Comparison of ENCODE assay signal across 18 cellular contexts in the genomic region with DNA sequence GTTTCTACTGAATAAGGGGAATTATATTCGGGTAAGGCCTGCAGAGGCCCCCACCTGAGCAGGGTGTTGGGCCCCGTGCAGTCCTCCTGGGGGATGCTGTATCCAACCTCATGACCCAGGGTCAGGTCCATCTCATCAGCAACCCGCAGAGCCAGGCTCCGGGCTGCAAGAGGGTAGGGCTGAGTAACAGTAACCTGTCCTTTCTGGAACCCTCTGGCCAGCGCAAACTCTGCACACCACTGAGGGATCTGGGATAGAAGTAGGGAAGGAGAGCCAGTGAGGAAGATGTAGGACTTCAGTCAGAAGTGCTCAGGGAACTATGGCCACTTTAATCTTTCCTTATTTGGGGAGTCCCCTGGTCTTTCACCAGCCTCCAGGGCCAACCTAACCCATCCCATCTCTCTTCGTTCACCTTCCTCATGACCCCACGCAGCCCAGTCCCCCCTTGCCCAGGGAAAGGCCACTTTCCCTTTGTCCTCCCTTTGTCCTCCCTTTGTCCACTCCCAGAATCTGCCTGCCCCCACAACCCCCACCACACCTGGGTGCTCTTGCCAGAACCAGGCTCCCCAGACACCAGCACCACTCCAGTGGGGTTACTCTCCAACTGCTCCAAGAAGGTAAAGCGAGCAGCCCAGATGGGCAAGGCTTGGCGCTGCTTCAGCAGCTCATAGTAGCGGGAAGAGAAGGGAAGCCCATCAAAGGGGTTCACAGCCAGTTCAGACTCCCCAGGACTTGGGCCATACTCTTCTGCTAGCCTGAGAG. TPM values are rescaled to one million over a fixed set of nuclear protein-coding genes. Genes with fewer than 3 reads are reported as not detected.
"Had no signal": no experiment of that assay in that cellular context is flagged by ENCODE, and none has a peak within 500 bp of the region (broad histone marks: within the 10 kb centered on the region; RNA-seq: fewer than 3 reads in every experiment).

No MANE protein-coding gene starts in this region.

- H3K36me3 ChIP-seq: ovary had no signal

- DNase-seq: activated CD4-positive, alpha-beta T cell treated with anti-CD3 and anti-CD28 coated beads, Interleukin-2, amount 50 U/mL, for 48 hours; activated CD4-positive, CD25-positive, alpha-beta regulatory T cell treated with anti-CD3 and anti-CD28 coated beads, Interleukin-2, amount 50 U/mL, for 72 hours; activated gamma-delta T cell treated with Interleukin-2 at 50 U/mL for 16 hours; activated T-cell treated with anti-CD3 and anti-CD28 coated beads, Interleukin-2, amount 50 U/mL, for 72 hours; effector CD8-positive, alpha-beta T cell; erythroblast; immature natural killer cell; mucosa of descending colon; stimulated activated CD4-positive, alpha-beta T cell treated with anti-CD3 and anti-CD28 coated beads, Interleukin-15, amount 100 ng/mL, for 24 hours; stimulated activated CD4-positive, alpha-beta T cell treated with anti-CD3 and anti-CD28 coated beads, Interleukin-4, amount 100 ng/mL, for 24 hours; stomach had no signal

- ATAC-seq: activated T-cell treated with anti-CD3 and anti-CD28 coated beads, Interleukin-2, amount 50 U/mL, for 72 hours had no signal

- H3K9me3 ChIP-seq: ascending aorta, mucosa of descending colon, ovary, stomach, thoracic aorta had no signal

- H3K27ac ChIP-seq: ascending aorta, cardiac muscle cell, coronary artery, ovary, thoracic aorta had no signal

- H3K4me3 ChIP-seq: ascending aorta, cardiac muscle cell, coronary artery, mucosa of descending colon, ovary, thoracic aorta had no signal

- H3K27me3 ChIP-seq: ascending aorta, ovary had no signal

RNA-seq across cellular contexts. Expression of gene DQX1, which starts 0.9 kb away (rescaled TPM):
- total RNA-seq: ascending aorta, lung microvascular endothelial cell had no signal
- polyA plus RNA-seq: immature natural killer cell had no signal

RNA-seq across cellular contexts. Expression of gene TLX2, which starts 10.9 kb away (rescaled TPM):
- total RNA-seq: ascending aorta, lung microvascular endothelial cell, ovary, thoracic aorta had no signal
- polyA plus RNA-seq: cardiac muscle cell, immature natural killer cell, neural cell, ovary had no signal

RNA-seq across cellular contexts. Expression of gene PCGF1, which starts 17.6 kb away (rescaled TPM):
- total RNA-seq: ascending aorta had no signal
